ENCODE assay signal across 37 cellular contexts in genomic region chr1:26022994-26023393, GRCh38. TPM values are rescaled to one million over a fixed set of nuclear protein-coding genes. Genes with fewer than 3 reads are reported as not detected.
DNase-seq lines count a peak whose midpoint lies in the region; FAIRE-seq and TF ChIP-seq lines count a peak whose summit lies in the region.
"Had no signal": no experiment of that assay in that cellular context is flagged by ENCODE, and none has a peak within 500 bp of the region (broad histone marks: within the 10 kb centered on the region; RNA-seq: fewer than 3 reads in every experiment).

No MANE protein-coding gene starts in this region.

- H3K4me1 Mint-ChIP-seq in neural progenitor cell: peaks cover 57% of the 10 kb centered on the region
- H3K4me1 Mint-ChIP-seq: naive B cell had no signal

- H3F3A ChIP-seq in neural progenitor cell (ENCODE audit: low read depth): no peaks in the 10 kb centered on the region

- H3K4me2 ChIP-seq in neural progenitor cell: no peak overlapping the region
- H3K4me2 ChIP-seq: A549 had no signal

- FAIRE-seq in kidney (lab: Jason Lieb, UNC) (no peak), H54 (lab: Jason Lieb, UNC) (no peak)
- FAIRE-seq: A549, GM12891, islet of Langerhans, RCC 7860, small intestine had no signal

- H3K27ac ChIP-seq in left ventricle myocardium inferior (replicated peaks): peak overlapping the region; percentile 94
- H3K27ac ChIP-seq in brain microvascular endothelial cell: no peak overlapping the region
- H3K27ac ChIP-seq in neural progenitor cell: no peak overlapping the region
- H3K27ac ChIP-seq in temporal lobe (ENCODE audit: low read depth, low read length): peak overlapping the region; percentile 69
- no peak overlapping the region for H3K27ac ChIP-seq in kidney (ENCODE audit: low read depth in 2 of 2, low read length in 2 of 2)
- H3K27ac ChIP-seq: A549, stomach, transverse colon had no signal

- intact Hi-C loops in left ventricle myocardium inferior (cut with micrococcal nuclease) (no loop called here), cardiac septum (cut with DNase I) (no loop called here), kidney (cut with DNase I) (no loop called here)

- no peaks in the 10 kb centered on the region for H3K79me2 ChIP-seq in neural progenitor cell (ENCODE audit: low read depth)

- no peaks in the 10 kb centered on the region for H3K36me3 Mint-ChIP-seq in neural progenitor cell
- H3K36me3 Mint-ChIP-seq: activated naive CD4-positive, alpha-beta T cell treated with anti-CD3 and anti-CD28 coated beads, Interleukin-2, amount 50 U/mL, for 72 hours; CD8-positive, alpha-beta T cell; naive B cell had no signal

- no peak for TF ChIP-seq POLR2A in H54 (IDR thresholded peaks at IDR 0.05; ENCODE audit: low read depth, low read length)

- no peak for TF ChIP-seq CTCF in left ventricle myocardium inferior (IDR thresholded peaks at IDR 0.05; ENCODE audit: borderline replicate concordance)
- TF ChIP-seq CTCF in brain microvascular endothelial cell (IDR thresholded peaks at IDR 0.05; ENCODE audit: low read depth, low read length, missing control alignments): no peak
- no peak for TF ChIP-seq CTCF in neural progenitor cell (IDR thresholded peaks at IDR 0.05)
- TF ChIP-seq CTCF in kidney (IDR thresholded peaks at IDR 0.05; ENCODE audit: borderline replicate concordance, extremely low read depth, insufficient read depth): no peak

- H3K9ac ChIP-seq in neural progenitor cell (no peak overlapping the region), kidney (ENCODE audit: low read length in 2 of 2) (no peak overlapping the region)

- no peaks in the 10 kb centered on the region for H4K20me1 ChIP-seq in neural progenitor cell (ENCODE audit: low read depth)

- peaks cover 7% of the 10 kb centered on the region for H3K27me3 Mint-ChIP-seq in neural progenitor cell (ENCODE audit: insufficient read depth, low read depth)

- H3K27me3 ChIP-seq in left ventricle myocardium inferior (ENCODE audit: low read depth): no peaks in the 10 kb centered on the region
- no peaks in the 10 kb centered on the region for H3K27me3 ChIP-seq in brain microvascular endothelial cell (replicated peaks)
- H3K27me3 ChIP-seq in neural progenitor cell: no peaks in the 10 kb centered on the region
- H3K27me3 ChIP-seq: stomach, transverse colon had no signal

- H3K27ac Mint-ChIP-seq in neural progenitor cell: no peak overlapping the region
- H3K27ac Mint-ChIP-seq: activated naive CD4-positive, alpha-beta T cell treated with anti-CD3 and anti-CD28 coated beads, Interleukin-2, amount 50 U/mL, for 72 hours; CD8-positive, alpha-beta T cell; effector memory CD8-positive, alpha-beta T cell; naive B cell had no signal

- H3K36me3 ChIP-seq in left ventricle myocardium inferior (no peaks in the 10 kb centered on the region), brain microvascular endothelial cell (replicated peaks) (no peaks in the 10 kb centered on the region), neural progenitor cell (no peaks in the 10 kb centered on the region), kidney (ENCODE audit: control insufficient read depth in 1 of 2, insufficient read depth in 2 of 2, low read length in 2 of 2) (no peaks in the 10 kb centered on the region)
- H3K36me3 ChIP-seq: HAP-1, stomach, transverse colon had no signal

- in situ Hi-C loops in brain microvascular endothelial cell (cut with HindIII; ENCODE audit: low pct_ligation_motif_present, low sequenced_read_pairs): no loop called here

- peak overlapping the region; percentile 66 for H3K4me3 Mint-ChIP-seq in neural progenitor cell
- H3K4me3 Mint-ChIP-seq: CD8-positive, alpha-beta T cell; effector memory CD8-positive, alpha-beta T cell; naive B cell had no signal

- peaks cover 75% of the 10 kb centered on the region for H3K4me1 ChIP-seq in left ventricle myocardium inferior
- H3K4me1 ChIP-seq in neural progenitor cell: peaks cover 10% of the 10 kb centered on the region
- no peaks in the 10 kb centered on the region for H3K4me1 ChIP-seq in kidney (ENCODE audit: control insufficient read depth in 1 of 2, insufficient read depth in 1 of 2, low read depth in 1 of 2, low read length in 2 of 2)
- H3K4me1 ChIP-seq: A549 had no signal

- H3K9me3 ChIP-seq in left ventricle myocardium inferior (replicated peaks): no peaks in the 10 kb centered on the region
- H3K9me3 ChIP-seq in neural progenitor cell (ENCODE audit: low read depth): no peaks in the 10 kb centered on the region
- H3K9me3 ChIP-seq in kidney (ENCODE audit: control insufficient read depth in 1 of 2, low read length in 2 of 2): no peaks in the 10 kb centered on the region
- H3K9me3 ChIP-seq: A549, HAP-1, stomach, transverse colon had no signal

- DNase-seq in left ventricle myocardium inferior (no peak), cardiac septum (ENCODE audit: low spot score) (no peak), brain microvascular endothelial cell (no peak), neural progenitor cell (ENCODE audit: low spot score) (no peak), kidney (no peak), H54 (ENCODE audit: insufficient read length, low spot score) (no peak)
- no peak for DNase-seq in stimulated activated CD8-positive, alpha-beta memory T cell treated with anti-CD3 and anti-CD28 coated beads, Interleukin-4, amount 100 ng/mL, for 48 hours
- DNase-seq: activated CD4-positive, alpha-beta T cell treated with anti-CD3 and anti-CD28 coated beads, Interleukin-2, amount 50 U/mL, for 1 hour; activated CD4-positive, CD25-positive, alpha-beta regulatory T cell; activated effector memory CD4-positive, alpha-beta T cell treated with Interleukin-2 at 50 U/mL for 16 hours; activated T-cell treated with anti-CD3 and anti-CD28 coated beads, Interleukin-2, amount 50 U/mL, for 1 hour; AML-193; amygdala; CD8-positive, alpha-beta T cell; cortex of kidney; effector memory CD8-positive, alpha-beta T cell; naive B cell; NCI-H1417 treated with DMSO at 0.1 percent for 48 hours; NCI-H2081; NCI-H69; occipital lobe; small intestine; stimulated activated CD4-positive, alpha-beta T cell treated with anti-CD3 and anti-CD28 coated beads, Interleukin-1b, Interleukin-23, amount 100 ng/mL, for 48 hours; stomach; transverse colon had no signal

- no peaks in the 10 kb centered on the region for H3K9me3 Mint-ChIP-seq in neural progenitor cell
- H3K9me3 Mint-ChIP-seq: activated naive CD4-positive, alpha-beta T cell treated with anti-CD3 and anti-CD28 coated beads, Interleukin-2, amount 50 U/mL, for 72 hours; CD8-positive, alpha-beta T cell; effector memory CD8-positive, alpha-beta T cell; naive B cell had no signal

- no peak overlapping the region for H2AFZ ChIP-seq in neural progenitor cell (replicated peaks)

- H3K4me3 ChIP-seq in left ventricle myocardium inferior: peak overlapping the region; percentile 60
- H3K4me3 ChIP-seq in brain microvascular endothelial cell (ENCODE audit: low read depth, low read length): peak overlapping the region; percentile 59
- no peak overlapping the region for H3K4me3 ChIP-seq in neural progenitor cell
- H3K4me3 ChIP-seq in kidney (ENCODE audit: low read length in 2 of 2): no peak overlapping the region
- H3K4me3 ChIP-seq: A549, HAP-1, stomach, transverse colon had no signal

RNA-seq across cellular contexts. Expression of gene EXTL1, which starts 1.4 kb away (rescaled TPM):
- total RNA-seq in left ventricle myocardium inferior (11.3 TPM), cardiac septum (9.2 TPM), neural progenitor cell (ENCODE audit: low replicate concordance) (0.95 and 2.1 TPM in 2 replicates), temporal lobe (0.98 TPM), kidney (0.28 TPM)
- 0.45 TPM for polyA plus RNA-seq in kidney (ENCODE audit: insufficient read depth, low read depth, low replicate concordance)
- total RNA-seq: activated naive CD4-positive, alpha-beta T cell treated with anti-CD3 and anti-CD28 coated beads, Interleukin-2, amount 50 U/mL, for 72 hours; pulmonary artery endothelial cell; T-helper 1 cell treated with Interleukin-12 subunit alpha and Interleukin-12 subunit beta and Interleukin-4 antibody, amounts not matched to agents 30 ng/mL and 1 ng/mL, for 36 hours had no signal

RNA-seq across cellular contexts. Expression of gene SLC30A2, which starts 22.9 kb away (rescaled TPM):
- total RNA-seq in left ventricle myocardium inferior (7.1 TPM), cardiac septum (5.0 TPM), neural progenitor cell (ENCODE audit: low replicate concordance) (not detected in 2 replicates), temporal lobe (not detected), kidney (34.4 TPM)
- 26.8 TPM for polyA plus RNA-seq in kidney (ENCODE audit: insufficient read depth, low read depth, low replicate concordance)
- total RNA-seq: activated naive CD4-positive, alpha-beta T cell treated with anti-CD3 and anti-CD28 coated beads, Interleukin-2, amount 50 U/mL, for 72 hours; CD8-positive, alpha-beta T cell; epithelial cell of proximal tubule; glomerular endothelial cell; occipital lobe; pulmonary artery endothelial cell; SK-MEL-5; T-helper 1 cell treated with Interleukin-12 subunit alpha and Interleukin-12 subunit beta and Interleukin-4 antibody, amounts not matched to agents 30 ng/mL and 1 ng/mL, for 36 hours had no signal
- polyA plus RNA-seq: A549 had no signal

RNA-seq across cellular contexts. Expression of gene PAFAH2, which starts 25.1 kb away (rescaled TPM):
- total RNA-seq in left ventricle myocardium inferior (10.6 TPM), cardiac septum (18.5 TPM), neural progenitor cell (ENCODE audit: low replicate concordance) (16.6 and 18.2 TPM in 2 replicates), temporal lobe (2.2 TPM), kidney (23.5 TPM)
- 21.0 TPM for polyA plus RNA-seq in kidney (ENCODE audit: insufficient read depth, low read depth, low replicate concordance)

RNA-seq across cellular contexts. Expression of gene TRIM63, which starts 44.4 kb away (rescaled TPM):
- 203 TPM for total RNA-seq in left ventricle myocardium inferior
- total RNA-seq in cardiac septum: 123 TPM
- not detected in 2 replicates for total RNA-seq in neural progenitor cell (ENCODE audit: low replicate concordance)
- not detected for total RNA-seq in temporal lobe
- total RNA-seq in kidney: 0.82 TPM
- 3.3 TPM for polyA plus RNA-seq in kidney (ENCODE audit: insufficient read depth, low read depth, low replicate concordance)
- total RNA-seq: CD8-positive, alpha-beta T cell; epithelial cell of proximal tubule; glomerular endothelial cell; pulmonary artery endothelial cell; T-helper 1 cell treated with Interleukin-12 subunit alpha and Interleukin-12 subunit beta and Interleukin-4 antibody, amounts not matched to agents 30 ng/mL and 1 ng/mL, for 36 hours had no signal
- polyA plus RNA-seq: A549 had no signal

Comparison
In these comparisons a context has a peak if more than half of its experiments do, and no peak if none do; other contexts are left out.
1. H3K27ac ChIP-seq: peak in left ventricle myocardium inferior (single experiment) and temporal lobe (single experiment); none in brain microvascular endothelial cell (single experiment), neural progenitor cell (single experiment) and kidney (0 of 2).
2. H3K4me3 ChIP-seq: peak in left ventricle myocardium inferior (single experiment) and brain microvascular endothelial cell (single experiment); none in neural progenitor cell (single experiment) and kidney (0 of 2).